In the genomic region with DNA sequence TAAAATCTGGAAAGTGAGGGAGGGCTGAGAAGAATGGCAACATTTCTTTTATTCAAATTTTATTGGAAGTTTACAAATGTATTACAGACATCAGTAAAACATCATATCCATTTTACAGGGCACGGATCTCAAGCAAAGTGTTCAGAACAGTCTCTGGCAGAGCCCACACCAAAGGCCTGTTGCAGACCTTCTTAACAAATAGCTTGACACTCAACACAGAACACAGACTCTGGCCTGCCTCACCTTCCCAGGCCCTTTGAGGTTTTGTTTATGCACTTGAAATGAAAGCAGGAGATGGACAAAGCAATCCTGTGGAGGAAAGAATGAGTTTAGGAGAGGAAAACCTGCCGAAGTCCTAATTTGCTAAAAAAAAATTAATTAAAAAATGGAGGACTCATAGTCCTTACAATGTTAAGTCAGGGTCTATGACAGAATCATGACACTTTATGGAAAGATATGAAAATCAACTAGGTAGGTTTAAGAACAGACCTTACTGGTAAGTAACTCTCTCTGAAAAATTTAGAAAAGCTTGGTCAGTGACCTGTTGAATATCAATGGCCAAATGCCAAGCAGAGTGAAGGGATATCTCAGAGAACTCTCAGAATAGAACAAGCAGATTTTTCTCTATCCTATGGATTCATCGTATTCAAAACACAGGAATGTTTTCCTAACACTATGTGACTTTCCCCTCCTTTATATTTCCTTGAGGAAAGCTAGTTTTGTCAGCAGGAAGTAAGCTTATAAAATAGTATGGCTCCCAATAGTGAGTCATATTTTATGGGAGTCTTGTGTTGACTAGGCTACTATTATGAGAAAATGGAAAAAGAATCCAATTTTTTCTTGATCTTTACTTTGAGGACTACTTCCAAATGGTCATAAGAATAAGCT, we compare ENCODE assay signal across 1 cellular context.
TF ChIP-seq lines count a peak whose summit lies in the region.

No MANE protein-coding gene starts in this region.

TF ChIP-seq in GM23338, 12 proteins besides CTCF, POLR2A, EP300 and RAD21 (continued from another document):
- no peak for TF ChIP-seq ZNF462 (CRISPR knock-in tag; IDR thresholded peaks at IDR 0.05)
- no peak for TF ChIP-seq NANOG (IDR thresholded peaks at IDR 0.05; ENCODE audit: borderline replicate concordance)
- TF ChIP-seq EZH2 (IDR thresholded peaks at IDR 0.05; ENCODE audit: low read depth, unreplicated experiment), result no peak
- TF ChIP-seq POLR2AphosphoS5 (IDR thresholded peaks at IDR 0.05; ENCODE audit: low read depth), result no peak
- TF ChIP-seq ZNF114 (CRISPR knock-in tag; IDR thresholded peaks at IDR 0.05), result no peak
- no peak for TF ChIP-seq STAT1 (IDR thresholded peaks at IDR 0.05; ENCODE audit: unreplicated experiment)
- no peak for TF ChIP-seq JUNB (IDR thresholded peaks at IDR 0.05; ENCODE audit: unreplicated experiment)
- TF ChIP-seq ZNF331 (CRISPR knock-in tag; IDR thresholded peaks at IDR 0.05; ENCODE audit: low read depth), result no peak
- no peak for TF ChIP-seq REST (IDR thresholded peaks at IDR 0.05; ENCODE audit: unreplicated experiment)
